Comparison of ENCODE assay signal across 8 cellular contexts in genomic region chr12:103929051-103929908, GRCh38. TPM values are rescaled to one million over a fixed set of nuclear protein-coding genes. Genes with fewer than 3 reads are reported as not detected.
DNase-seq lines count a peak whose midpoint lies in the region; ATAC-seq, FAIRE-seq and TF ChIP-seq lines count a peak whose summit lies in the region.

No MANE protein-coding gene starts in this region.

- CTCF ChIA-PET in A549 (lab: Yijun Ruan, JAX) = interaction anchor here (0.7 to 1.7 kb wide), 2 partner anchors 31 to 158 kb away, joined by 3 to 7 read pairs; no protein-coding TSS in a partner anchor

- peak; percentile 72 for TF ChIP-seq POLR2A in A549 (IDR thresholded peaks at IDR 0.05; ENCODE audit: low read length)

- H3K36me3 ChIP-seq in keratinocyte (ENCODE audit: control insufficient read depth in 2 of 2, extremely low read depth in 1 of 2, insufficient read depth in 2 of 2, low read length in 2 of 2) = peaks cover 8 to 14% of the 10 kb centered on the region in 2 experiments

- ATAC-seq in A549 (peak; percentile 78 to 82), GM18909 (IDR thresholded peaks at IDR 0.05; ENCODE audit: poor library complexity, unreplicated experiment) (peak; percentile 30), HG03354 (IDR thresholded peaks at IDR 0.05; ENCODE audit: poor library complexity, severe bottlenecking, unreplicated experiment) (peak; percentile 28)

- H3K4me3 ChIP-seq in A549 = peak overlapping the region; percentile 55
- H3K4me3 ChIP-seq in keratinocyte (ENCODE audit: control insufficient read depth in 2 of 3, extremely low read depth in 1 of 3, insufficient read depth in 2 of 3, low read depth in 1 of 3, low read length in 3 of 3) = peak overlapping the region; percentile 45 to 81 (median 60)

- no peaks in the 10 kb centered on the region for H3K27me3 ChIP-seq in keratinocyte (ENCODE audit: control insufficient read depth, extremely low read depth, insufficient read depth, low read length)

- FAIRE-seq in A549 (lab: Jason Lieb, UNC) = no peak
- peak; percentile 36 for FAIRE-seq in keratinocyte (lab: Jason Lieb, UNC)

- H3K9ac ChIP-seq in keratinocyte (ENCODE audit: control insufficient read depth, extremely low read depth, insufficient read depth, low read length) = peak overlapping the region; percentile 90

- H2AFZ ChIP-seq in keratinocyte (ENCODE audit: control insufficient read depth, low read length) = peak overlapping the region; percentile 95

- H3K9me1 ChIP-seq in keratinocyte (ENCODE audit: control insufficient read depth, extremely low read depth, insufficient read depth, low read length) = no peaks in the 10 kb centered on the region

- WGBS in A549 (ENCODE audit: missing lambda C conversion rate) = 4% methylated on average over 41 of the region's 44 CpGs

- peaks cover 8% of the 10 kb centered on the region for H4K20me1 ChIP-seq in keratinocyte (ENCODE audit: control insufficient read depth, extremely low read depth, insufficient read depth, low read length)

- no peaks in the 10 kb centered on the region for H3K9me3 ChIP-seq in A549
- no peaks in the 10 kb centered on the region for H3K9me3 ChIP-seq in keratinocyte (ENCODE audit: control insufficient read depth, low read depth, low read length)

- TF ChIP-seq EP300 in A549 (IDR thresholded peaks at IDR 0.05) = no peak

- no peak for TF ChIP-seq RAD21 in A549 (conservative IDR thresholded peaks at IDR 0.05 in 1 of 2, IDR thresholded peaks at IDR 0.05 in 1 of 2)

- dilution Hi-C loops in keratinocyte (cut with MboI; ENCODE audit: extremely low pct_ligation_motif_present, low sequenced_read_pairs) = no loop called here

- no peak for TF ChIP-seq CTCF in A549 (IDR thresholded peaks at IDR 0.05)
- no peak for TF ChIP-seq CTCF in keratinocyte (optimal IDR thresholded peaks at IDR 0.05 in 1 of 3, IDR thresholded peaks at IDR 0.05 in 1 of 3, conservative IDR thresholded peaks at IDR 0.05 in 1 of 3; ENCODE audit: extremely low read depth in 1 of 3, insufficient read depth in 2 of 3, low read length in 3 of 3)

- peaks cover 41% of the 10 kb centered on the region for H3K79me2 ChIP-seq in keratinocyte (ENCODE audit: control insufficient read depth, insufficient read depth, low read length)

- peak; percentile 92 to 94 for DNase-seq in A549 (ENCODE audit: low read depth in 1 of 2, low spot score in 1 of 2)
- peak; percentile 97 for DNase-seq in NCI-H510A treated with DMSO at 0.1 percent for 48 hours (lab: John Stamatoyannopoulos, UW)
- peak; percentile 65 to 70 for DNase-seq in activated CD4-positive, alpha-beta T cell treated with anti-CD3 and anti-CD28 coated beads for 24 hours (ENCODE audit: low read depth in 2 of 2)
- DNase-seq in cerebellum (ENCODE audit: low spot score) = peak; percentile 93
- no peak for DNase-seq in keratinocyte (ENCODE audit: low read depth, low spot score)
- DNase-seq in stimulated activated CD4-positive, alpha-beta T cell treated with anti-CD3 and anti-CD28 coated beads, Interleukin-12 subunit alpha, Interleukin-12 subunit beta, amount 100 ng/mL, for 4 hours = peak; percentile 65

- H3K27ac ChIP-seq in A549 (peak overlapping the region; percentile 90 to 91), keratinocyte (ENCODE audit: control insufficient read depth, insufficient read depth, low read length) (peak overlapping the region; percentile 92)

- POLR2A ChIA-PET in A549 (lab: Yijun Ruan, JAX) = interaction anchor here (0.5 to 2.5 kb wide), 26 partner anchors 9 to 413 kb away, joined by 3 to 43 read pairs (median 4); partner anchors contain the start of genes HCFC2, NFYB, NT5DC3 and TDG

- H3K4me1 ChIP-seq in A549 (peaks cover 33% of the 10 kb centered on the region), keratinocyte (ENCODE audit: control insufficient read depth, extremely low read depth, insufficient read depth, low read length) (peaks cover 24% of the 10 kb centered on the region)

- peak overlapping the region; percentile 92 for H3K4me2 ChIP-seq in A549
- peak overlapping the region; percentile 84 for H3K4me2 ChIP-seq in keratinocyte (ENCODE audit: control insufficient read depth, extremely low read depth, insufficient read depth, low read depth, low read length)

TF ChIP-seq in A549, 52 proteins besides CTCF, POLR2A, EP300 and RAD21 (continues in another document):
- TF ChIP-seq GATA3 (IDR thresholded peaks at IDR 0.05; ENCODE audit: borderline replicate concordance) (peak; percentile 24; the same call in 1 of the 2 replicates), ZSCAN20 (CRISPR knock-in tag; IDR thresholded peaks at IDR 0.05) (no peak), FOSB (CRISPR knock-in tag; IDR thresholded peaks at IDR 0.05) (no peak), CBX8 (IDR thresholded peaks at IDR 0.05) (no peak), PBX3 (IDR thresholded peaks at IDR 0.05) (no peak), POLR2AphosphoS2 (conservative IDR thresholded peaks at IDR 0.05; ENCODE audit: low read length) (no peak), JUN (IDR thresholded peaks at IDR 0.05) (peak in 1 of 2 experiments; percentile 73; a peak in 3 of 5 replicates), HEYL (CRISPR knock-in tag; IDR thresholded peaks at IDR 0.05) (no peak), ZNF302 (CRISPR knock-in tag; IDR thresholded peaks at IDR 0.05) (no peak), EHF (CRISPR knock-in tag; IDR thresholded peaks at IDR 0.05) (no peak), KDM5A (IDR thresholded peaks at IDR 0.05) (no peak), ZC3H11A (IDR thresholded peaks at IDR 0.05) (no peak), MAX (IDR thresholded peaks at IDR 0.05) (peak; percentile 64), RCOR1 (IDR thresholded peaks at IDR 0.05; ENCODE audit: low read depth, low read length) (no peak), CBX2 (IDR thresholded peaks at IDR 0.05; ENCODE audit: borderline replicate concordance, low read depth) (no peak), PHF8 (IDR thresholded peaks at IDR 0.05; ENCODE audit: borderline replicate concordance, low read depth) (peak; percentile 97)
- TF ChIP-seq, protein P1, sequence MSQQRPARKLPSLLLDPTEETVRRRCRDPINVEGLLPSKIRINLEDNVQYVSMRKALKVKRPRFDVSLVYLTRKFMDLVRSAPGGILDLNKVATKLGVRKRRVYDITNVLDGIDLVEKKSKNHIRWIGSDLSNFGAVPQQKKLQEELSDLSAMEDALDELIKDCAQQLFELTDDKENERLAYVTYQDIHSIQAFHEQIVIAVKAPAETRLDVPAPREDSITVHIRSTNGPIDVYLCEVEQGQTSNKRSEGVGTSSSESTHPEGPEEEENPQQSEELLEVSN (IDR thresholded peaks at IDR 0.05; ENCODE audit: borderline replicate concordance, low read depth) = 0 out of 2 replicates have a peak, but pooled peaks have one; percentile 23
- TF ChIP-seq, protein P2, sequence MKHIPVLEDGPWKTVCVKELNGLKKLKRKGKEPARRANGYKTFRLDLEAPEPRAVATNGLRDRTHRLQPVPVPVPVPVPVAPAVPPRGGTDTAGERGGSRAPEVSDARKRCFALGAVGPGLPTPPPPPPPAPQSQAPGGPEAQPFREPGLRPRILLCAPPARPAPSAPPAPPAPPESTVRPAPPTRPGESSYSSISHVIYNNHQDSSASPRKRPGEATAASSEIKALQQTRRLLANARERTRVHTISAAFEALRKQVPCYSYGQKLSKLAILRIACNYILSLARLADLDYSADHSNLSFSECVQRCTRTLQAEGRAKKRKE (CRISPR knock-in tag; IDR thresholded peaks at IDR 0.05; ENCODE audit: low read depth) = no peak

RNA-seq across cellular contexts. Expression of gene HSP90B1, which starts 0.9 kb away (rescaled TPM):
- polyA plus RNA-seq in A549 (2011; rRNA removed) (694 and 915 TPM in 2 replicates), A549 (2017; fragmentation: RNase III; extraction: RNeasy Plus Mini Kit Qiagen cat#74134 plus additional on column Dnase treatment) (619 to 636 TPM (median 624 TPM) in 3 replicates), keratinocyte (447 to 954 TPM (median 865 TPM) in 3 replicates)
- 190 and 248 TPM in 2 replicates for polyA plus RNA-seq in A549 (2012; cell fraction: cytosol; rRNA removed)
- 169 and 264 TPM in 2 replicates for polyA plus RNA-seq in A549 (2012; cell fraction: nucleus; rRNA removed)
- 128 and 141 TPM in 2 replicates for polyA minus RNA-seq in A549 (2011; rRNA and poly(A)+ RNA removed)
- total RNA-seq in cerebellum = 165 TPM
- polyA plus RNA-seq in keratinocyte (2011; ENCODE audit: low read depth) = 3,505 TPM
- polyA plus RNA-seq in keratinocyte (2011; cell fraction: cytosol; rRNA removed) = 228 and 323 TPM in 2 replicates
- 1,027 and 1,573 TPM in 2 replicates for polyA plus RNA-seq in keratinocyte (2011; cell fraction: nucleus; rRNA removed)
- polyA plus RNA-seq in keratinocyte (2012; ENCODE audit: low replicate concordance) = 425 and 912 TPM in 2 replicates
- polyA minus RNA-seq in keratinocyte = 104 to 371 TPM (median 154 TPM) in 3 replicates
- 166 TPM for polyA minus RNA-seq in keratinocyte (2011; cell fraction: cytosol; rRNA and poly(A)+ RNA removed)
- polyA minus RNA-seq in keratinocyte (2011; cell fraction: nucleus; rRNA and poly(A)+ RNA removed) = 332 and 608 TPM in 2 replicates

RNA-seq across cellular contexts. Expression of gene TDG, which starts 36.4 kb away (rescaled TPM):
- polyA plus RNA-seq in A549 (2011; rRNA removed) (48.2 and 65.4 TPM in 2 replicates), A549 (2017; fragmentation: RNase III; extraction: RNeasy Plus Mini Kit Qiagen cat#74134 plus additional on column Dnase treatment) (28.7 to 30.8 TPM (median 30.5 TPM) in 3 replicates), keratinocyte (20.8 to 35.6 TPM (median 27.1 TPM) in 3 replicates)
- 15.6 and 17.2 TPM in 2 replicates for polyA plus RNA-seq in A549 (2012; cell fraction: cytosol; rRNA removed)
- polyA plus RNA-seq in A549 (2012; cell fraction: nucleus; rRNA removed) = 8.5 and 13.1 TPM in 2 replicates
- 12.6 and 13.5 TPM in 2 replicates for polyA minus RNA-seq in A549 (2011; rRNA and poly(A)+ RNA removed)
- 42.9 TPM for total RNA-seq in cerebellum
- polyA plus RNA-seq in keratinocyte (2011; ENCODE audit: low read depth) = 26.1 TPM
- polyA plus RNA-seq in keratinocyte (2011; cell fraction: cytosol; rRNA removed) = 12.7 and 24.8 TPM in 2 replicates
- 28.9 and 42.6 TPM in 2 replicates for polyA plus RNA-seq in keratinocyte (2011; cell fraction: nucleus; rRNA removed)
- polyA plus RNA-seq in keratinocyte (2012; ENCODE audit: low replicate concordance) = 21.0 and 31.1 TPM in 2 replicates
- polyA minus RNA-seq in keratinocyte = 3.3 to 26.9 TPM (median 17.3 TPM) in 3 replicates
- polyA minus RNA-seq in keratinocyte (2011; cell fraction: cytosol; rRNA and poly(A)+ RNA removed) = 11.7 TPM
- 19.2 and 30.3 TPM in 2 replicates for polyA minus RNA-seq in keratinocyte (2011; cell fraction: nucleus; rRNA and poly(A)+ RNA removed)

Comparison
In these comparisons a context has a peak if more than half of its experiments do, and no peak if none do; other contexts are left out.
1. ATAC-seq: peak in every context shown above with its lines; median percentile 80 in A549; 30 in GM18909; 28 in HG03354.